In the genomic region with DNA sequence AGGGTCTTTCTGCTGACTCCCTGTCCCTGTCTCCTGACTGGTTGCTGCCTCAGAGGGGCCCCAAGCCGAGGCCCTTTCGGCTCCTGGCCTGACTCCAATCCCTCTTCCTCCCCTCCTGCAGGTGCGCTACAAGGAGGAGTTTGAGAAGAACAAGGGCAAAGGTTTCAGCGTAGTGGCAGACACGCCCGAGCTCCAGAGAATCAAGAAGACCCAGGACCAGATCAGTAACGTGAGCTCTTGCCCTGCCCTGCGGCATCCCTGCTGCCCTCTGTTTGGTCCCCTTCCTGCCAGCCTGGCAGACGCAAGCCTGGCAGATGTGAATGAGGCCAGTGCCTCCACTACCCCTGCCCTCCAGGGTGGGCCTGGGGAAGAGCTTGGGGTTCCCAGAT, we compare ENCODE assay signal across 8 cellular contexts. TPM values are rescaled to one million over a fixed set of nuclear protein-coding genes. Genes with fewer than 3 reads are reported as not detected.
DNase-seq lines count a peak whose midpoint lies in the region; ATAC-seq lines count a peak whose summit lies in the region.

No MANE protein-coding gene starts in this region.

- peak overlapping the region; percentile 45 for H3K4me3 Mint-ChIP-seq in activated CD4-positive, alpha-beta memory T cell treated with anti-CD3 and anti-CD28 coated beads, Interleukin-2, amount 10 ng/mL, durations not matched to agents 7 days and 5 days
- peak overlapping the region; percentile 89 for H3K4me3 Mint-ChIP-seq in natural killer cell treated with Interleukin-12 subunit alpha and Interleukin-12 subunit beta and Interleukin-15 and Interleukin-18, amount 100 ng/mL, for 72 hours

- DNase-seq in activated CD4-positive, alpha-beta memory T cell treated with anti-CD3 and anti-CD28 coated beads, Interleukin-2, amount 10 ng/mL, durations not matched to agents 7 days and 5 days = peak; percentile 39
- no peak for DNase-seq in natural killer cell treated with Interleukin-12 subunit alpha and Interleukin-12 subunit beta and Interleukin-15 and Interleukin-18, amount 100 ng/mL, for 72 hours (ENCODE audit: low spot score)
- DNase-seq in SKM-1 (lab: John Stamatoyannopoulos, UW; ENCODE audit: unreplicated experiment) (no peak), CD1c-positive myeloid dendritic cell (ENCODE audit: extremely low spot score) (no peak), NCI-H446 treated with DMSO at 0.1 percent for 48 hours (lab: John Stamatoyannopoulos, UW) (no peak)

- H3K4me1 Mint-ChIP-seq in activated CD4-positive, alpha-beta memory T cell treated with anti-CD3 and anti-CD28 coated beads, Interleukin-2, amount 10 ng/mL, durations not matched to agents 7 days and 5 days = peaks cover 71% of the 10 kb centered on the region
- H3K4me1 Mint-ChIP-seq in natural killer cell treated with Interleukin-12 subunit alpha and Interleukin-12 subunit beta and Interleukin-15 and Interleukin-18, amount 100 ng/mL, for 72 hours (ENCODE audit: low read depth in 2 of 2) = peaks cover 60 to 62% of the 10 kb centered on the region in 2 donors

- H3K27ac Mint-ChIP-seq in activated CD4-positive, alpha-beta memory T cell treated with anti-CD3 and anti-CD28 coated beads, Interleukin-2, amount 10 ng/mL, durations not matched to agents 7 days and 5 days = peak overlapping the region; percentile 89
- peak overlapping the region; percentile 91 to 98 for H3K27ac Mint-ChIP-seq in natural killer cell treated with Interleukin-12 subunit alpha and Interleukin-12 subunit beta and Interleukin-15 and Interleukin-18, amount 100 ng/mL, for 72 hours

- CTCF ChIA-PET in activated CD4-positive, alpha-beta memory T cell treated with anti-CD3 and anti-CD28 coated beads, Interleukin-2, amount 10 ng/mL, durations not matched to agents 7 days and 5 days (lab: Charles Lee) = interaction anchor here (0.6 to 5.5 kb wide), 8 partner anchors 8 to 211 kb away, joined by 3 to 29 read pairs (median 6); partner anchors contain the start of genes LASP1, LASP1NB and RPL23

- H3K36me3 Mint-ChIP-seq in activated CD4-positive, alpha-beta memory T cell treated with anti-CD3 and anti-CD28 coated beads, Interleukin-2, amount 10 ng/mL, durations not matched to agents 7 days and 5 days (ENCODE audit: low read depth) = peaks cover 65% of the 10 kb centered on the region
- peaks cover 5% of the 10 kb centered on the region for H3K36me3 Mint-ChIP-seq in natural killer cell treated with Interleukin-12 subunit alpha and Interleukin-12 subunit beta and Interleukin-15 and Interleukin-18, amount 100 ng/mL, for 72 hours

- ATAC-seq in GM18498 (IDR thresholded peaks at IDR 0.05; ENCODE audit: unreplicated experiment) (peak; percentile 30), HG02840 (IDR thresholded peaks at IDR 0.05; ENCODE audit: low FRiP score, unreplicated experiment) (peak; percentile 20), HG03521 (IDR thresholded peaks at IDR 0.05; ENCODE audit: unreplicated experiment) (no peak)
- peak in 1 of 2 donors; percentile 0 for ATAC-seq in natural killer cell treated with Interleukin-12 subunit alpha and Interleukin-12 subunit beta and Interleukin-15 and Interleukin-18, amount 100 ng/mL, for 72 hours

- no peaks in the 10 kb centered on the region for H3K27me3 Mint-ChIP-seq in activated CD4-positive, alpha-beta memory T cell treated with anti-CD3 and anti-CD28 coated beads, Interleukin-2, amount 10 ng/mL, durations not matched to agents 7 days and 5 days
- H3K27me3 Mint-ChIP-seq in natural killer cell treated with Interleukin-12 subunit alpha and Interleukin-12 subunit beta and Interleukin-15 and Interleukin-18, amount 100 ng/mL, for 72 hours = no peaks in the 10 kb centered on the region

- no peaks in the 10 kb centered on the region for H3K9me3 Mint-ChIP-seq in activated CD4-positive, alpha-beta memory T cell treated with anti-CD3 and anti-CD28 coated beads, Interleukin-2, amount 10 ng/mL, durations not matched to agents 7 days and 5 days
- no peaks in the 10 kb centered on the region for H3K9me3 Mint-ChIP-seq in natural killer cell treated with Interleukin-12 subunit alpha and Interleukin-12 subunit beta and Interleukin-15 and Interleukin-18, amount 100 ng/mL, for 72 hours

- POLR2A ChIA-PET in activated CD4-positive, alpha-beta memory T cell treated with anti-CD3 and anti-CD28 coated beads, Interleukin-2, amount 10 ng/mL, durations not matched to agents 7 days and 5 days (lab: Charles Lee) = interaction anchor here (1.0 to 9.1 kb wide), 16 partner anchors 8 to 302 kb away, joined by 3 to 144 read pairs (median 5); partner anchors contain the start of genes CWC25, FBXO47, LASP1 and LASP1NB

RNA-seq across cellular contexts. Expression of gene LASP1, which starts 28.4 kb away (rescaled TPM):
- total RNA-seq in activated CD4-positive, alpha-beta memory T cell treated with anti-CD3 and anti-CD28 coated beads, Interleukin-2, amount 10 ng/mL, durations not matched to agents 7 days and 5 days = 100 to 1,000 TPM; 193 to 196 TPM
- total RNA-seq in natural killer cell treated with Interleukin-12 subunit alpha and Interleukin-12 subunit beta and Interleukin-15 and Interleukin-18, amount 100 ng/mL, for 72 hours = 100 to 1,000 TPM; 214 to 390 TPM

RNA-seq across cellular contexts. Expression of gene RPL23, which starts 44.8 kb away (rescaled TPM):
- total RNA-seq in activated CD4-positive, alpha-beta memory T cell treated with anti-CD3 and anti-CD28 coated beads, Interleukin-2, amount 10 ng/mL, durations not matched to agents 7 days and 5 days = 100 to 1,000 TPM; 933 to 960 TPM
- total RNA-seq in natural killer cell treated with Interleukin-12 subunit alpha and Interleukin-12 subunit beta and Interleukin-15 and Interleukin-18, amount 100 ng/mL, for 72 hours = 1,000 to 10,000 TPM; 1,120 to 1,259 TPM
